Comparison of ENCODE assay signal across 26 cellular contexts in the genomic region with DNA sequence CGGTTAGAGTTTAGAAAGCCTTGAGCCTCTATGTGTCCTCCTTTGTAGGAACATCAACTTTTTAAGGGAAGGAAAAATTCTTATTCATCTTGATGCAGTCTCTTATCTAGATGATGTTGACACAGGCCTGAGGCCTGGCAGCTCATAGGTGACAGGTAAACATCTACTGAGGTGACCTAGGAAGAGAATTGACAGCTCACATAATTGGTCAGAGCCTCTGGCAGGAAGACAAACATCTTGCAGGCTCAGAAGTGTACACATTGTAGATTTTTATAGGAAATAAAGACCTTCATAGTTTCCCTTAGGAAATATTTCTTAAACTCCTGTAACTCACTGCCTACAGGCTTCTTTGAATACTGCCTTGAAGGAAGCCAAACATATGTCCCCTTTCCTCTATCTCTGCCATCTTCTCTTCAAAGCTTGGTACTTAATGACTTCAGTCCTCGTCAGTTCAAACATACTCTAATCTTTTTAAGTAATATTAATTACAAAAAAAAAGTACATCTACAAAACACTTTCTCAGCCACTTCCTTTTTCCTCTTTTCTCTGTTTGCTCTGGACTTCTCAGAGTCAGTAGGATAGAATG.
DNase-seq lines count a peak whose midpoint lies in the region; ATAC-seq, FAIRE-seq and TF ChIP-seq lines count a peak whose summit lies in the region.
"Had no signal": no experiment of that assay in that cellular context is flagged by ENCODE, and none has a peak within 500 bp of the region (broad histone marks: within the 10 kb centered on the region; RNA-seq: fewer than 3 reads in every experiment).

No MANE protein-coding gene starts in this region.

- H3K9ac ChIP-seq in endothelial cell of umbilical vein (replicated peaks; ENCODE audit: extremely low read depth, insufficient read depth, low read length): no peak overlapping the region
- H3K9ac ChIP-seq: KMS-11 had no signal

- intact Hi-C loops in endothelial cell of umbilical vein (cut with micrococcal nuclease) (no loop called here), pancreas (cut with DNase I) (no loop called here)

- H3K9me3 Mint-ChIP-seq in effector memory CD8-positive, alpha-beta T cell: no peaks in the 10 kb centered on the region

- H3K9me1 ChIP-seq in endothelial cell of umbilical vein (replicated peaks; ENCODE audit: control insufficient read depth, extremely low read depth, insufficient read depth, low read length): no peaks in the 10 kb centered on the region

- H3K4me3 Mint-ChIP-seq in effector memory CD8-positive, alpha-beta T cell: no peak overlapping the region

- H3K27ac ChIP-seq in endothelial cell of umbilical vein (ENCODE audit: insufficient read depth, low read depth, low read length) (no peak overlapping the region), pancreas (no peak overlapping the region), WERI-Rb-1 (no peak overlapping the region)
- H3K27ac ChIP-seq: C4-2B, KMS-11, SK-N-MC had no signal

- FAIRE-seq in endothelial cell of umbilical vein (lab: Jason Lieb, UNC): no peak
- FAIRE-seq in pancreas (lab: Jason Lieb, UNC): no peak
- FAIRE-seq: A204.1, D721Med, GM12891 had no signal

- H3K4me1 Mint-ChIP-seq in effector memory CD8-positive, alpha-beta T cell (ENCODE audit: low read depth in 2 of 2): no peaks in the 10 kb centered on the region

- no peaks in the 10 kb centered on the region for H3K4me1 ChIP-seq in endothelial cell of umbilical vein (ENCODE audit: control insufficient read depth, extremely low read depth, insufficient read depth, low read length)
- no peaks in the 10 kb centered on the region for H3K4me1 ChIP-seq in pancreas

- no TSS peak for BruUV-seq in endothelial cell of umbilical vein (replicated peaks; lab: Mats Ljungman, UMichigan)

- no peak for TF ChIP-seq POLR2A in endothelial cell of umbilical vein (IDR thresholded peaks at IDR 0.05; ENCODE audit: low read depth, low read length)

- H4K20me1 ChIP-seq in endothelial cell of umbilical vein (replicated peaks; ENCODE audit: control insufficient read depth, extremely low read depth, insufficient read depth, low read length): no peaks in the 10 kb centered on the region

- H3K4me3 ChIP-seq in endothelial cell of umbilical vein (replicated peaks in 1 of 3; ENCODE audit: insufficient read depth in 1 of 3, low read depth in 1 of 3, low read length in 3 of 3): no peak overlapping the region
- H3K4me3 ChIP-seq in pancreas: no peak overlapping the region
- no peak overlapping the region for H3K4me3 ChIP-seq in WERI-Rb-1 (ENCODE audit: low read depth, low read length)
- H3K4me3 ChIP-seq: SK-N-MC had no signal

- TF ChIP-seq CTCF in endothelial cell of umbilical vein (IDR thresholded peaks at IDR 0.05; ENCODE audit: extremely low read depth in 1 of 2, insufficient read depth in 1 of 2, low read depth in 1 of 2, low read length in 2 of 2): no peak
- TF ChIP-seq CTCF in pancreas (IDR thresholded peaks at IDR 0.05): no peak
- TF ChIP-seq CTCF in WERI-Rb-1 (IDR thresholded peaks at IDR 0.05; ENCODE audit: low read depth, low read length): no peak

- H3K27me3 Mint-ChIP-seq in effector memory CD8-positive, alpha-beta T cell: peaks cover 25 to 27% of the 10 kb centered on the region in 2 donors

- no peak overlapping the region for H3K4me2 ChIP-seq in endothelial cell of umbilical vein (ENCODE audit: insufficient read depth, low read length)
- H3K4me2 ChIP-seq: KMS-11 had no signal

- CTCF ChIA-PET in endothelial cell of umbilical vein (lab: Charles Lee): interaction anchor here (0.9 kb wide), 1 partner anchor 16 kb away, joined by 4 read pairs; no protein-coding TSS in a partner anchor

- POLR2A ChIA-PET in endothelial cell of umbilical vein (lab: Charles Lee): no interaction called here

- 56 to 60% methylated on average over 2 of the region's 2 CpGs for WGBS in pancreas, 2 donors

- DNase-seq in SIG-M5 treated with dmso at 0.1 percent for 504 hours (lab: John Stamatoyannopoulos, UW; ENCODE audit: unreplicated experiment) (peak; percentile 62), SIG-M5 (lab: John Stamatoyannopoulos, UW) (no peak), NCI-H69 (lab: John Stamatoyannopoulos, UW) (peak; percentile 41), endothelial cell of umbilical vein (ENCODE audit: low read depth, low spot score) (peak; percentile 37), pancreas (no peak), WERI-Rb-1 (no peak), middle frontal gyrus (ENCODE audit: extremely low spot score, low spot score) (no peak)
- no peak for DNase-seq in effector memory CD8-positive, alpha-beta T cell
- DNase-seq: DND-41, GOT3, HCEC 1CT, IMR-90, MV-4-11, NCI-H1105 treated with DMSO at 0.1 percent for 48 hours, NCI-H187 treated with DMSO at 0.1 percent for 48 hours, NCI-H2107, NCI-H82, OCI-M1, Right ventricle myocardium superior, SW 1271 had no signal

- H3K36me3 ChIP-seq in endothelial cell of umbilical vein (ENCODE audit: control insufficient read depth in 2 of 2, extremely low read depth in 1 of 2, insufficient read depth in 2 of 2, low read length in 2 of 2) (no peaks in the 10 kb centered on the region), pancreas (no peaks in the 10 kb centered on the region), WERI-Rb-1 (no peaks in the 10 kb centered on the region)

- H3K79me2 ChIP-seq in endothelial cell of umbilical vein (ENCODE audit: control insufficient read depth, insufficient read depth, low read length): no peaks in the 10 kb centered on the region

- no peaks in the 10 kb centered on the region for H3K27me3 ChIP-seq in endothelial cell of umbilical vein (ENCODE audit: control insufficient read depth in 2 of 2, insufficient read depth in 2 of 2, low read length in 2 of 2)
- H3K27me3 ChIP-seq in pancreas: no peaks in the 10 kb centered on the region
- H3K27me3 ChIP-seq in WERI-Rb-1 (ENCODE audit: insufficient read depth, low read depth, severe bottlenecking): no peaks in the 10 kb centered on the region

- peak in 3 of 4 donors; percentile 29 to 71 (median 66) for ATAC-seq in pancreas
- ATAC-seq in effector memory CD8-positive, alpha-beta T cell (replicated peaks): no peak

- H3K36me3 Mint-ChIP-seq in effector memory CD8-positive, alpha-beta T cell (ENCODE audit: insufficient read depth): no peaks in the 10 kb centered on the region

- H3K9me3 ChIP-seq in endothelial cell of umbilical vein (replicated peaks; ENCODE audit: control insufficient read depth, insufficient read depth, low read length) (no peaks in the 10 kb centered on the region), pancreas (no peaks in the 10 kb centered on the region), WERI-Rb-1 (ENCODE audit: severe bottlenecking) (no peaks in the 10 kb centered on the region)

- dilution Hi-C loops in endothelial cell of umbilical vein (cut with MboI; ENCODE audit: extremely low pct_ligation_motif_present, low sequenced_read_pairs): no loop called here

- H2AFZ ChIP-seq in endothelial cell of umbilical vein (ENCODE audit: low read depth, low read length): no peak overlapping the region

- H3K27ac Mint-ChIP-seq in effector memory CD8-positive, alpha-beta T cell: no peak overlapping the region

TF ChIP-seq in endothelial cell of umbilical vein, 7 proteins besides CTCF, POLR2A, EP300 and RAD21:
- TF ChIP-seq MAX (IDR thresholded peaks at IDR 0.05; ENCODE audit: insufficient read depth, insufficient read length): no peak
- TF ChIP-seq FOS (IDR thresholded peaks at IDR 0.05; ENCODE audit: borderline replicate concordance, insufficient read depth, low read length): no peak
- no peak for TF ChIP-seq JUN (IDR thresholded peaks at IDR 0.05; ENCODE audit: borderline replicate concordance, insufficient read depth, insufficient read length, low read depth)
- TF ChIP-seq MYC (IDR thresholded peaks at IDR 0.05; ENCODE audit: low read depth, low read length): no peak
- no peak for TF ChIP-seq GATA2 (IDR thresholded peaks at IDR 0.05; ENCODE audit: insufficient read depth, insufficient read length, low read depth, low read length)
- TF ChIP-seq POLR2AphosphoS5 (IDR thresholded peaks at IDR 0.05; ENCODE audit: insufficient read depth, low read depth, low read length): no peak
- no peak for TF ChIP-seq EZH2 (IDR thresholded peaks at IDR 0.05; ENCODE audit: borderline replicate concordance, low read depth, low read length, severe bottlenecking)

Comparison
In these comparisons a context has a peak if more than half of its experiments do, and no peak if none do; other contexts are left out.
1. DNase-seq: peak in SIG-M5 treated with dmso at 0.1 percent for 504 hours (single experiment), NCI-H69 (single experiment) and endothelial cell of umbilical vein (single experiment); none in SIG-M5 (single experiment), pancreas (0 of 6), effector memory CD8-positive, alpha-beta T cell (0 of 3), WERI-Rb-1 (single experiment) and middle frontal gyrus (single experiment).